ENCODE assay signal across 20 cellular contexts in genomic region chr4:107153956-107154355, GRCh38.
DNase-seq lines count a peak whose midpoint lies in the region; ATAC-seq and TF ChIP-seq lines count a peak whose summit lies in the region.
"Had no signal": no experiment of that assay in that cellular context is flagged by ENCODE, and none has a peak within 500 bp of the region (broad histone marks: within the 10 kb centered on the region; RNA-seq: fewer than 3 reads in every experiment).

No MANE protein-coding gene starts in this region.

- no peak overlapping the region for H3K4me2 ChIP-seq in trophoblast cell (ENCODE audit: low read length)
- H3K4me2 ChIP-seq: BLaER1 treated with 17β-estradiol and CSF1 and Interleukin-3, amounts not matched to agents 10 nM and 100 nM had no signal

- H3K9me3 ChIP-seq in A673 (ENCODE audit: low read depth, low read length, poor library complexity, severe bottlenecking) (no peaks in the 10 kb centered on the region), trophoblast cell (ENCODE audit: insufficient read depth, low read depth, low read length) (no peaks in the 10 kb centered on the region)
- H3K9me3 ChIP-seq: BLaER1 treated with 17β-estradiol and CSF1 and Interleukin-3, amounts not matched to agents 10 nM and 100 nM; MG63; Peyer's patch had no signal

- H3K14ac ChIP-seq in trophoblast cell (ENCODE audit: low read length), result no peak overlapping the region

- no peaks in the 10 kb centered on the region for H3K36me3 Mint-ChIP-seq in stimulated activated effector memory CD8-positive, alpha-beta T cell treated with anti-CD3 and anti-CD28 coated beads, Interleukin-12 subunit alpha, Interleukin-12 subunit beta, amount 100 ng/mL, for 72 hours
- H3K36me3 Mint-ChIP-seq: CD4-positive, alpha-beta memory T cell had no signal

- H3K79me2 ChIP-seq in trophoblast cell (ENCODE audit: control insufficient read depth, insufficient read depth, low read length, poor library complexity), result no peaks in the 10 kb centered on the region

- H3K4me1 Mint-ChIP-seq in stimulated activated effector memory CD8-positive, alpha-beta T cell treated with anti-CD3 and anti-CD28 coated beads, Interleukin-12 subunit alpha, Interleukin-12 subunit beta, amount 100 ng/mL, for 72 hours, result no peaks in the 10 kb centered on the region
- H3K4me1 Mint-ChIP-seq: CD4-positive, alpha-beta memory T cell had no signal

- H3K27ac ChIP-seq in A673 (ENCODE audit: low read depth, low read length, poor library complexity, severe bottlenecking) (peak overlapping the region; percentile 84), trophoblast cell (ENCODE audit: low read depth, low read length) (no peak overlapping the region)
- H3K27ac ChIP-seq: 22Rv1; BLaER1 treated with 17β-estradiol and CSF1 and Interleukin-3, amounts not matched to agents 10 nM and 100 nM; Peyer's patch had no signal

- H4K12ac ChIP-seq in trophoblast cell (ENCODE audit: low read depth, low read length), result no peak overlapping the region

- in situ Hi-C loops in astrocyte of the spinal cord (cut with HindIII; ENCODE audit: low sequenced_read_pairs), result no loop called here

- no peak overlapping the region for H2AFZ ChIP-seq in trophoblast cell (ENCODE audit: insufficient read depth, low read length, poor library complexity)

- H3K23ac ChIP-seq in trophoblast cell (ENCODE audit: low read length), result no peak overlapping the region

- H2AK5ac ChIP-seq in trophoblast cell (ENCODE audit: low read length), result no peak overlapping the region

- CTCF ChIA-PET in A673 (lab: Charles Lee), result interaction anchor here (0.5 kb wide), 1 partner anchor 226 kb away, joined by 3 read pairs; no protein-coding TSS in a partner anchor
- CTCF ChIA-PET in GM10248 (lab: Yijun Ruan, JAX), result interaction anchor here (0.9 kb wide), 1 partner anchor 10 kb away, joined by 3 read pairs; no protein-coding TSS in a partner anchor

- DNase-seq in A673 (ENCODE audit: low spot score) (peak; percentile 82), astrocyte of the spinal cord (ENCODE audit: low read depth, low spot score) (peak; percentile 41), foreskin melanocyte (peak; percentile 3), trophoblast cell (no peak), GM10248 (ENCODE audit: extremely low spot score) (no peak)
- DNase-seq in stimulated activated effector memory CD8-positive, alpha-beta T cell treated with anti-CD3 and anti-CD28 coated beads, Interleukin-12 subunit alpha, Interleukin-12 subunit beta, amount 100 ng/mL, for 72 hours (ENCODE audit: low spot score in 2 of 2), result no peak
- no peak for DNase-seq in activated T-cell treated with anti-CD3 and anti-CD28 coated beads, Interleukin-2, amount 50 U/mL, for 1 hour
- DNase-seq: Calu3; CD4-positive, alpha-beta memory T cell; DMS153; MG63; NCI-H1694 treated with DMSO at 0.1 percent for 48 hours; NCI-H2081 treated with DMSO at 0.1 percent for 48 hours; NCI-H2171 treated with DMSO at 0.1 percent for 48 hours; NCI-H446; Peyer's patch had no signal

- ATAC-seq in stimulated activated effector memory CD8-positive, alpha-beta T cell treated with anti-CD3 and anti-CD28 coated beads, Interleukin-12 subunit alpha, Interleukin-12 subunit beta, amount 100 ng/mL, for 72 hours, result no peak
- ATAC-seq in HG03095 (IDR thresholded peaks at IDR 0.05; ENCODE audit: unreplicated experiment), result no peak
- ATAC-seq: K562 had no signal

- WGBS in trophoblast cell (ENCODE audit: extremely low coverage, insufficient coverage, insufficient read length), result no CpG with 5 or more reads among the region's 2 CpGs

- no peak overlapping the region for H4K8ac ChIP-seq in trophoblast cell (ENCODE audit: low read depth, low read length)

- H3K79me1 ChIP-seq in trophoblast cell (ENCODE audit: low read length), result peaks cover 3% of the 10 kb centered on the region

- no peak overlapping the region for H2BK120ac ChIP-seq in trophoblast cell (ENCODE audit: insufficient read depth, low read length, poor library complexity)

- H3K4me1 ChIP-seq in A673 (ENCODE audit: insufficient read depth, low read length, poor library complexity, severe bottlenecking) (peaks cover 60% of the 10 kb centered on the region), trophoblast cell (ENCODE audit: control insufficient read depth in 1 of 2, insufficient read depth in 2 of 2, low read length in 2 of 2) (peaks cover 0 to 1% of the 10 kb centered on the region in 2 experiments)
- H3K4me1 ChIP-seq: BLaER1 treated with 17β-estradiol and CSF1 and Interleukin-3, amounts not matched to agents 10 nM and 100 nM; Peyer's patch had no signal

- peak overlapping the region; percentile 58 for H2BK12ac ChIP-seq in trophoblast cell (ENCODE audit: low read length)

- H3K4me3 ChIP-seq in A673 (ENCODE audit: low read depth, low read length, poor library complexity, severe bottlenecking), result no peak overlapping the region
- H3K4me3 ChIP-seq in astrocyte of the spinal cord (ENCODE audit: low read depth, low read length), result no peak overlapping the region
- H3K4me3 ChIP-seq in trophoblast cell (ENCODE audit: low read depth, low read length), result no peak overlapping the region
- H3K4me3 ChIP-seq: BLaER1 treated with 17β-estradiol and CSF1 and Interleukin-3, amounts not matched to agents 10 nM and 100 nM; K562; MG63; Peyer's patch had no signal

- H4K91ac ChIP-seq in trophoblast cell (ENCODE audit: low read depth, low read length), result no peak overlapping the region

- H3K4ac ChIP-seq in trophoblast cell (ENCODE audit: low read depth, low read length), result no peak overlapping the region

- H3K27me3 ChIP-seq in A673 (replicated peaks; ENCODE audit: insufficient read depth, low read depth, low read length, poor library complexity) (no peaks in the 10 kb centered on the region), trophoblast cell (ENCODE audit: insufficient read depth, low read length) (no peaks in the 10 kb centered on the region)
- H3K27me3 ChIP-seq: BLaER1 treated with 17β-estradiol and CSF1 and Interleukin-3, amounts not matched to agents 10 nM and 100 nM; MG63; Peyer's patch had no signal

- peaks cover 7% of the 10 kb centered on the region for H3K9me3 Mint-ChIP-seq in stimulated activated effector memory CD8-positive, alpha-beta T cell treated with anti-CD3 and anti-CD28 coated beads, Interleukin-12 subunit alpha, Interleukin-12 subunit beta, amount 100 ng/mL, for 72 hours

- no peak overlapping the region for H2BK5ac ChIP-seq in trophoblast cell (ENCODE audit: low read depth, low read length, poor library complexity)

- H3K36me3 ChIP-seq in A673 (ENCODE audit: insufficient read depth, low read length, poor library complexity, severe bottlenecking), result no peaks in the 10 kb centered on the region
- no peaks in the 10 kb centered on the region for H3K36me3 ChIP-seq in trophoblast cell (ENCODE audit: control insufficient read depth in 1 of 2, insufficient read depth in 2 of 2, low read length in 2 of 2)
- H3K36me3 ChIP-seq: BLaER1 treated with 17β-estradiol and CSF1 and Interleukin-3, amounts not matched to agents 10 nM and 100 nM; MG63; Peyer's patch had no signal

- intact Hi-C loops in A673 (cut with micrococcal nuclease; ENCODE audit: unreplicated experiment), result no loop called here

- no peak overlapping the region for H3K9ac ChIP-seq in trophoblast cell (ENCODE audit: low read length)
- H3K9ac ChIP-seq: BLaER1 treated with 17β-estradiol and CSF1 and Interleukin-3, amounts not matched to agents 10 nM and 100 nM had no signal

- BruUV-seq in A673 (replicated peaks; lab: Mats Ljungman, UMichigan), result no TSS peak

- POLR2A ChIA-PET in A673 (lab: Charles Lee; ENCODE audit: low non-redundant PET), result interaction anchor here (0.7 kb wide), 1 partner anchor 61 kb away, joined by 3 read pairs; no protein-coding TSS in a partner anchor
- POLR2A ChIA-PET in GM10248 (lab: Yijun Ruan, JAX), result no interaction called here

- no peak overlapping the region for H3K27ac Mint-ChIP-seq in stimulated activated effector memory CD8-positive, alpha-beta T cell treated with anti-CD3 and anti-CD28 coated beads, Interleukin-12 subunit alpha, Interleukin-12 subunit beta, amount 100 ng/mL, for 72 hours
- H3K27ac Mint-ChIP-seq: CD4-positive, alpha-beta memory T cell had no signal

- TF ChIP-seq CTCF in A673 (conservative IDR thresholded peaks at IDR 0.05; ENCODE audit: low read depth, low read length) (no peak), astrocyte of the spinal cord (IDR thresholded peaks at IDR 0.05; ENCODE audit: low read depth, low read length) (no peak), GM10248 (IDR thresholded peaks at IDR 0.05; ENCODE audit: control extremely low read depth, extremely low read depth, low read depth, missing control alignments) (no peak)

- no peak overlapping the region for H3K18ac ChIP-seq in trophoblast cell (ENCODE audit: low read length)

- H3K4me3 Mint-ChIP-seq in stimulated activated effector memory CD8-positive, alpha-beta T cell treated with anti-CD3 and anti-CD28 coated beads, Interleukin-12 subunit alpha, Interleukin-12 subunit beta, amount 100 ng/mL, for 72 hours, result no peak overlapping the region
- H3K4me3 Mint-ChIP-seq: CD4-positive, alpha-beta memory T cell had no signal

Comparison
In these comparisons a context has a peak if more than half of its experiments do, and no peak if none do; other contexts are left out.
1. DNase-seq: peak in A673 (single experiment), astrocyte of the spinal cord (single experiment) and foreskin melanocyte (single experiment); none in trophoblast cell (0 of 2), stimulated activated effector memory CD8-positive, alpha-beta T cell treated with anti-CD3 and anti-CD28 coated beads, Interleukin-12 subunit alpha, Interleukin-12 subunit beta, amount 100 ng/mL, for 72 hours (0 of 2), GM10248 (single experiment) and activated T-cell treated with anti-CD3 and anti-CD28 coated beads, Interleukin-2, amount 50 U/mL, for 1 hour (single experiment).